10 cellular contexts compared by ENCODE assay signal in the genomic region with DNA sequence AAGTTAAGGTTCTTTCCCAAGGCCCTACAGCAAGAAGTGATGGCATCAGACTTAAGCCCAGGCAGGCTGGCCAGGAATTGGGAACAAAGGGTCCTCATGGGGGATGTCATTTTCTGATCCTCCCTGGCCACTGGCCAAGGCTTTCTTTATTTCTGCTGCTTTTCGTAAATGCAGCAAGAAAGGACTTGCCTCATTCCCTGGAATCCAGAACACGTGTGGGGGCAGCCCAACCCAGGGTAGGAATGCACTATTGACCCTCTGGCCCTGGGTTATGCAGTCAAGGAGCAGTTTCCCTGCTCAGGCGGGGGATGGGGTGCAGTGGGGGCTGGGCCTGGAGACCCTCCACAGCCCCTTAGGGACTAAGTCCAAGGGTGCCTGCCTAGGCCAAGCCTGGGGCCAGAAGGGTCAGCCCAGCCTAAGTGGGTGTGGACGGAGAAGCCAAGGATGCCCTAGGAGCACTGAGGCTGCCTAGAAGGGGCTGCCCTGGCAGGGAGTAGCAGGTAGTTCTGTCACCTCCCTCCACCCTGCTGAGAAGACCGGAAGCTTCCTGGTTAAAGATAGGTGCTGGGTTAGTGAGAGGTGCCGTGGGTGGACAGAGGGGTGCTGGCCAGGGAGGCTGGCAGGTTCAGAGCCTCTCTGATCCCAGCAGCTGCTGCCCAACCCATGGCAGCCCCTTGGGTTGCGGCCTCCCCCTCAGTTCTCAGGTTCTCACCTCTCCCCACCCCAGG.
DNase-seq lines count a peak whose midpoint lies in the region; ATAC-seq and TF ChIP-seq lines count a peak whose summit lies in the region.
"Had no signal": no experiment of that assay in that cellular context is flagged by ENCODE, and none has a peak within 500 bp of the region (broad histone marks: within the 10 kb centered on the region; RNA-seq: fewer than 3 reads in every experiment).

No MANE protein-coding gene starts in this region.

- no peaks in the 10 kb centered on the region for H3K27me3 ChIP-seq in BJ (ENCODE audit: control insufficient read depth, insufficient read depth, low read length)
- H3K27me3 ChIP-seq in prostate gland (replicated peaks; ENCODE audit: insufficient read depth), result no peaks in the 10 kb centered on the region
- no peaks in the 10 kb centered on the region for H3K27me3 ChIP-seq in H7 (ENCODE audit: control insufficient read depth, insufficient read depth, low read length)

- H3K4me3 ChIP-seq in BJ (ENCODE audit: low read depth, low read length) (peak overlapping the region; percentile 34), WI38 (ENCODE audit: low read depth, low read length) (peak overlapping the region; percentile 71), fibroblast of villous mesenchyme (ENCODE audit: low read depth, low read length) (peak overlapping the region; percentile 75), prostate gland (no peak overlapping the region), H7 (ENCODE audit: insufficient read depth, low read depth, low read length) (no peak overlapping the region)

- no peak for ATAC-seq in GM19328 (IDR thresholded peaks at IDR 0.05; ENCODE audit: unreplicated experiment)

- CTCF ChIA-PET in BJ (lab: Yijun Ruan, JAX), result interaction anchor here (1.0 to 1.5 kb wide), 3 partner anchors 11 to 20 kb away, joined by 3 to 10 read pairs (median 5); no protein-coding TSS in a partner anchor

- TF ChIP-seq CTCF in BJ (IDR thresholded peaks at IDR 0.05; ENCODE audit: insufficient read depth, low read depth, low read length), result no peak
- TF ChIP-seq CTCF in WI38 (IDR thresholded peaks at IDR 0.05; ENCODE audit: low read depth, low read length), result no peak
- no peak for TF ChIP-seq CTCF in fibroblast of villous mesenchyme (IDR thresholded peaks at IDR 0.05; ENCODE audit: insufficient read depth, low read depth, low read length)
- TF ChIP-seq CTCF in prostate gland (IDR thresholded peaks at IDR 0.05), result no peak

- no peaks in the 10 kb centered on the region for H3K36me3 ChIP-seq in BJ (ENCODE audit: control insufficient read depth, insufficient read depth, low read length)
- no peaks in the 10 kb centered on the region for H3K36me3 ChIP-seq in prostate gland
- H3K36me3 ChIP-seq in H7 (replicated peaks; ENCODE audit: control insufficient read depth, insufficient read depth, low read length), result no peaks in the 10 kb centered on the region

- no peak for TF ChIP-seq POLR2A in prostate gland (IDR thresholded peaks at IDR 0.05)

- intact Hi-C loops in prostate gland (cut with DNase I), result no loop called here

- H3K9me3 ChIP-seq in prostate gland, result no peaks in the 10 kb centered on the region

- peaks cover 3% of the 10 kb centered on the region for H3K4me1 ChIP-seq in prostate gland (replicated peaks)

- peak overlapping the region; percentile 69 for H3K27ac ChIP-seq in prostate gland

- DNase-seq in BJ (ENCODE audit: low read depth), result peak; percentile 51
- DNase-seq in fibroblast of villous mesenchyme (ENCODE audit: low read depth), result peak; percentile 94
- peak; percentile 74 for DNase-seq in prostate gland (ENCODE audit: low spot score)
- DNase-seq in HT-29 (ENCODE audit: low spot score), result no peak
- DNase-seq in activated naive CD4-positive, alpha-beta T cell treated with anti-CD3 and anti-CD28 coated beads, Interleukin-2, amount 50 U/mL, for 16 hours, result no peak
- no peak for DNase-seq in H7
- DNase-seq: activated T-cell treated with anti-CD3 and anti-CD28 coated beads, Interleukin-2, amount 50 U/mL, for 48 hours; NCI-H1092 had no signal

- WGBS in prostate gland, result 59% methylated on average over 7 of the region's 7 CpGs

- POLR2A ChIA-PET in BJ (lab: Charles Lee), result no interaction called here

Comparison
In these comparisons a context has a peak if more than half of its experiments do, and no peak if none do; other contexts are left out.
1. DNase-seq: peak in BJ (single experiment), fibroblast of villous mesenchyme (single experiment) and prostate gland (single experiment); none in HT-29 (single experiment), activated naive CD4-positive, alpha-beta T cell treated with anti-CD3 and anti-CD28 coated beads, Interleukin-2, amount 50 U/mL, for 16 hours (single experiment) and H7 (single experiment).
2. H3K4me3 ChIP-seq: peak in BJ (single experiment), WI38 (single experiment) and fibroblast of villous mesenchyme (single experiment); none in prostate gland (0 of 2) and H7 (single experiment).